In genomic region chr2:119657486-119658145, GRCh38 we compare ENCODE assay signal across 23 cellular contexts.
"Had no signal": no experiment of that assay in that cellular context is flagged by ENCODE, and none has a peak within 500 bp of the region (broad histone marks: within the 10 kb centered on the region; RNA-seq: fewer than 3 reads in every experiment).

No MANE protein-coding gene starts in this region.

- ATAC-seq: activated CD4-positive, CD25-positive, alpha-beta regulatory T cell treated with anti-CD3 and anti-CD28 coated beads, Interleukin-2, amount 50 U/mL, for 24 hours; activated CD8-positive, alpha-beta T cell treated with anti-CD3 and anti-CD28 coated beads, Interleukin-2, amount 10 ng/mL, durations not matched to agents 7 days and 5 days; activated T-cell treated with anti-CD3 and anti-CD28 coated beads, Interleukin-2, amount 50 U/mL, for 4 hours; esophagus mucosa; left cardiac atrium; naive thymus-derived CD8-positive, alpha-beta T cell; sciatic nerve; stimulated activated naive CD8-positive, alpha-beta T cell treated with anti-CD3 and anti-CD28 coated beads, Interleukin-15, amount 100 ng/mL, for 72 hours had no signal

- H3K4me3 Mint-ChIP-seq: activated CD4-positive, alpha-beta T cell treated with anti-CD3 and anti-CD28 coated beads, Interleukin-2, amount 10 ng/mL, durations not matched to agents 7 days and 5 days; activated CD8-positive, alpha-beta T cell treated with anti-CD3 and anti-CD28 coated beads, Interleukin-2, amount 10 ng/mL, durations not matched to agents 7 days and 5 days; activated naive CD4-positive, alpha-beta T cell treated with anti-CD3 and anti-CD28 coated beads for 36 hours; activated T-cell treated with anti-CD3 and anti-CD28 coated beads, Interleukin-2, amount 50 U/mL, for 4 hours; central memory CD8-positive, alpha-beta T cell; naive thymus-derived CD8-positive, alpha-beta T cell; stimulated activated naive CD8-positive, alpha-beta T cell treated with anti-CD3 and anti-CD28 coated beads, Interleukin-15, amount 100 ng/mL, for 72 hours had no signal

- H3K27me3 ChIP-seq: hepatocyte, suprapubic skin, vagina had no signal

- H3K9me3 ChIP-seq: suprapubic skin, transverse colon, vagina had no signal

- H3K36me3 Mint-ChIP-seq: naive thymus-derived CD8-positive, alpha-beta T cell had no signal

- H3K27ac ChIP-seq: brain microvascular endothelial cell, coronary artery, hepatocyte, parathyroid adenoma, suprapubic skin, transverse colon, vagina had no signal

- H3K27ac Mint-ChIP-seq: activated CD4-positive, alpha-beta T cell treated with anti-CD3 and anti-CD28 coated beads, Interleukin-2, amount 10 ng/mL, durations not matched to agents 7 days and 5 days; activated CD8-positive, alpha-beta T cell treated with anti-CD3 and anti-CD28 coated beads, Interleukin-2, amount 10 ng/mL, durations not matched to agents 7 days and 5 days; activated naive CD4-positive, alpha-beta T cell treated with anti-CD3 and anti-CD28 coated beads for 36 hours; naive thymus-derived CD8-positive, alpha-beta T cell; stimulated activated naive CD8-positive, alpha-beta T cell treated with anti-CD3 and anti-CD28 coated beads, Interleukin-15, amount 100 ng/mL, for 72 hours had no signal

- H3K4me1 Mint-ChIP-seq: activated CD4-positive, alpha-beta T cell treated with anti-CD3 and anti-CD28 coated beads, Interleukin-2, amount 10 ng/mL, durations not matched to agents 7 days and 5 days; stimulated activated naive CD8-positive, alpha-beta T cell treated with anti-CD3 and anti-CD28 coated beads, Interleukin-15, amount 100 ng/mL, for 72 hours had no signal

- H3K9me3 Mint-ChIP-seq: activated CD4-positive, alpha-beta T cell treated with anti-CD3 and anti-CD28 coated beads, Interleukin-2, amount 10 ng/mL, durations not matched to agents 7 days and 5 days; activated naive CD4-positive, alpha-beta T cell treated with anti-CD3 and anti-CD28 coated beads for 36 hours; activated T-cell treated with anti-CD3 and anti-CD28 coated beads, Interleukin-2, amount 50 U/mL, for 4 hours; central memory CD8-positive, alpha-beta T cell; naive thymus-derived CD8-positive, alpha-beta T cell; stimulated activated naive CD8-positive, alpha-beta T cell treated with anti-CD3 and anti-CD28 coated beads, Interleukin-15, amount 100 ng/mL, for 72 hours had no signal

- H3K4me3 ChIP-seq: coronary artery, hepatocyte, smooth muscle cell, suprapubic skin, transverse colon, vagina had no signal

- H3K36me3 ChIP-seq: brain microvascular endothelial cell, suprapubic skin, transverse colon, vagina had no signal

- DNase-seq: activated CD4-positive, alpha-beta T cell treated with anti-CD3 and anti-CD28 coated beads, Interleukin-2, amount 10 ng/mL, durations not matched to agents 7 days and 5 days; activated CD8-positive, alpha-beta T cell treated with anti-CD3 and anti-CD28 coated beads, Interleukin-2, amount 10 ng/mL, durations not matched to agents 7 days and 5 days; activated naive CD4-positive, alpha-beta T cell treated with anti-CD3 and anti-CD28 coated beads for 36 hours; activated T-cell treated with anti-CD3 and anti-CD28 coated beads, Interleukin-2, amount 50 U/mL, for 4 hours; aorta; brain microvascular endothelial cell; effector CD4-positive, alpha-beta T cell; left cardiac atrium; mesendoderm; naive thymus-derived CD8-positive, alpha-beta T cell; stimulated activated CD4-positive, alpha-beta T cell treated with anti-CD3 and anti-CD28 coated beads, Interleukin-4, amount 100 ng/mL, for 1 hour; stimulated activated naive CD8-positive, alpha-beta T cell treated with anti-CD3 and anti-CD28 coated beads, Interleukin-15, amount 100 ng/mL, for 72 hours; transverse colon had no signal

- H3K4me1 ChIP-seq: parathyroid adenoma, suprapubic skin, transverse colon, vagina had no signal
